Comparison of ENCODE assay signal across 11 cellular contexts in the genomic region with DNA sequence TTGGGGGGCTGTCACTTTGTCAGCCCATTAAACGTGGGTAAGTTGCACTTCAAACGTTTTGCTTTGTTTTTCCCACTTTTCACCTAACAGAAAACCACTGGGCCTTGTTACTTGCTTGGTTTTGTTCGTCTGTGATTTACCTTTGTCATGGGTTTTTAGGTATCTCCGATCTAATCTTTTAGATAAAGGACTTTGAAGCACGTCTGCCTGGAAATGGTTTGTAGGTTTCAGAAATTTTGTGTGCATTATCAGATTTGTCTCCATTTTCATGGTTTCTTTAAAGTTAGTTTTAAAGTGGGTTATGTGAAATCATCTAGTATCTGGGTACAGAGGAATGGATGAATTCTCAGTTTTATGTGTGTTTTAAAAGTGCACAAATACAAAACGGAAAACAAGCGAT.
"Had no signal": no experiment of that assay in that cellular context is flagged by ENCODE, and none has a peak within 500 bp of the region (broad histone marks: within the 10 kb centered on the region; RNA-seq: fewer than 3 reads in every experiment).

No MANE protein-coding gene starts in this region.

- ATAC-seq: left lobe of liver; sciatic nerve; stimulated activated naive B cell treated with anti-CD40 and anti-IgM and Interleukin-4, amounts not matched to agents 10 μg/mL and 1 μg/mL and 100 μg/mL, for 72 hours had no signal

- H3K27me3 ChIP-seq: cardiac muscle cell had no signal

- H3K4me3 Mint-ChIP-seq: nephron; stimulated activated naive B cell treated with anti-CD40 and anti-IgM and Interleukin-4, amounts not matched to agents 10 μg/mL and 1 μg/mL and 100 μg/mL, for 72 hours had no signal

- DNase-seq: activated CD4-positive, CD25-positive, alpha-beta regulatory T cell treated with anti-CD3 and anti-CD28 coated beads, Interleukin-2, amount 50 U/mL, for 72 hours; activated T-cell treated with anti-CD3 and anti-CD28 coated beads, Interleukin-2, amount 50 U/mL, for 48 hours; foreskin melanocyte; head of caudate nucleus; mammary epithelial cell; occipital lobe; stimulated activated naive B cell treated with anti-CD40 and anti-IgM and Interleukin-4, amounts not matched to agents 10 μg/mL and 1 μg/mL and 100 μg/mL, for 72 hours had no signal

- H3K27ac ChIP-seq: cardiac muscle cell had no signal

- H3K27me3 Mint-ChIP-seq: stimulated activated naive B cell treated with anti-CD40 and anti-IgM and Interleukin-4, amounts not matched to agents 10 μg/mL and 1 μg/mL and 100 μg/mL, for 72 hours had no signal

- H3K4me3 ChIP-seq: cardiac muscle cell had no signal

- H3K36me3 ChIP-seq: cardiac muscle cell had no signal

- H3K27ac Mint-ChIP-seq: nephron; stimulated activated naive B cell treated with anti-CD40 and anti-IgM and Interleukin-4, amounts not matched to agents 10 μg/mL and 1 μg/mL and 100 μg/mL, for 72 hours had no signal

- H3K9me3 Mint-ChIP-seq: nephron; stimulated activated naive B cell treated with anti-CD40 and anti-IgM and Interleukin-4, amounts not matched to agents 10 μg/mL and 1 μg/mL and 100 μg/mL, for 72 hours had no signal
